ENCODE assay signal across 25 cellular contexts in genomic region chr4:1488357-1488756, GRCh38.
DNase-seq lines count a peak whose midpoint lies in the region; ATAC-seq lines count a peak whose summit lies in the region.
"Had no signal": no experiment of that assay in that cellular context is flagged by ENCODE, and none has a peak within 500 bp of the region (broad histone marks: within the 10 kb centered on the region; RNA-seq: fewer than 3 reads in every experiment).

No MANE protein-coding gene starts in this region.

- peaks cover 20 to 29% (median 25%) of the 10 kb centered on the region in 11 experiments for H3K9me3 ChIP-seq in BLaER1 treated with 17β-estradiol and CSF1 and Interleukin-3, amounts not matched to agents 10 nM and 100 nM (replicated peaks in 1 of 11)

- peaks cover 24% of the 10 kb centered on the region for H3K9me3 Mint-ChIP-seq in activated naive CD8-positive, alpha-beta T cell treated with anti-CD3 and anti-CD28 coated beads, Interleukin-2, amount 10 ng/mL, durations not matched to agents 7 days and 5 days
- H3K9me3 Mint-ChIP-seq in activated naive CD8-positive, alpha-beta T cell treated with anti-CD3 and anti-CD28 coated beads for 36 hours = peaks cover 25% of the 10 kb centered on the region

- POLR2A ChIA-PET in activated naive CD8-positive, alpha-beta T cell treated with anti-CD3 and anti-CD28 coated beads, Interleukin-2, amount 10 ng/mL, durations not matched to agents 7 days and 5 days (lab: Charles Lee) = no interaction called here

- H4K20me1 ChIP-seq in BLaER1 treated with 17β-estradiol and CSF1 and Interleukin-3, amounts not matched to agents 10 nM and 100 nM = peaks cover 0 to 9% (median 0%) of the 10 kb centered on the region in 11 experiments; a peak in 2 of 22 replicates

- H3K4me1 ChIP-seq in BLaER1 treated with 17β-estradiol and CSF1 and Interleukin-3, amounts not matched to agents 10 nM and 100 nM = peaks cover 7 to 18% (median 16%) of the 10 kb centered on the region in 10 experiments; a peak in 18 of 20 replicates
- H3K4me1 ChIP-seq: Caco-2, HAP-1 had no signal

- no peak overlapping the region for H3K27ac ChIP-seq in BLaER1 treated with 17β-estradiol and CSF1 and Interleukin-3, amounts not matched to agents 10 nM and 100 nM

- ATAC-seq in activated naive CD8-positive, alpha-beta T cell treated with anti-CD3 and anti-CD28 coated beads, Interleukin-2, amount 10 ng/mL, durations not matched to agents 7 days and 5 days (ENCODE audit: low read depth) = no peak
- ATAC-seq in GM21381 (IDR thresholded peaks at IDR 0.05; ENCODE audit: unreplicated experiment) = no peak
- ATAC-seq: GM12878, GM23338, PC-3 had no signal

- H3K4me3 ChIP-seq in BLaER1 treated with 17β-estradiol and CSF1 and Interleukin-3, amounts not matched to agents 10 nM and 100 nM = no peak overlapping the region
- H3K4me3 ChIP-seq: GM12878, GM23338, HAP-1, MG63 had no signal

- H3K27ac Mint-ChIP-seq in activated naive CD8-positive, alpha-beta T cell treated with anti-CD3 and anti-CD28 coated beads, Interleukin-2, amount 10 ng/mL, durations not matched to agents 7 days and 5 days = no peak overlapping the region
- no peak overlapping the region for H3K27ac Mint-ChIP-seq in activated naive CD8-positive, alpha-beta T cell treated with anti-CD3 and anti-CD28 coated beads for 36 hours
- H3K27ac Mint-ChIP-seq: GM23338, HFFc6 had no signal

- H3K36me3 ChIP-seq in BLaER1 treated with 17β-estradiol and CSF1 and Interleukin-3, amounts not matched to agents 10 nM and 100 nM = no peaks in the 10 kb centered on the region
- H3K36me3 ChIP-seq: HAP-1, MG63 had no signal

- peak overlapping the region in 2 of 11 experiments; percentile 23 to 35; a peak in 2 of 22 replicates for H3K9ac ChIP-seq in BLaER1 treated with 17β-estradiol and CSF1 and Interleukin-3, amounts not matched to agents 10 nM and 100 nM

- peaks cover 13% of the 10 kb centered on the region for H3K27me3 Mint-ChIP-seq in activated naive CD8-positive, alpha-beta T cell treated with anti-CD3 and anti-CD28 coated beads, Interleukin-2, amount 10 ng/mL, durations not matched to agents 7 days and 5 days
- H3K27me3 Mint-ChIP-seq in activated naive CD8-positive, alpha-beta T cell treated with anti-CD3 and anti-CD28 coated beads for 36 hours = peaks cover 12% of the 10 kb centered on the region

- H3K36me3 Mint-ChIP-seq in activated naive CD8-positive, alpha-beta T cell treated with anti-CD3 and anti-CD28 coated beads, Interleukin-2, amount 10 ng/mL, durations not matched to agents 7 days and 5 days = no peaks in the 10 kb centered on the region
- peaks cover 9% of the 10 kb centered on the region for H3K36me3 Mint-ChIP-seq in activated naive CD8-positive, alpha-beta T cell treated with anti-CD3 and anti-CD28 coated beads for 36 hours

- intact Hi-C loops in posterior vena cava (cut with DNase I) = no loop called here

- no peak overlapping the region for H3K4me3 Mint-ChIP-seq in activated naive CD8-positive, alpha-beta T cell treated with anti-CD3 and anti-CD28 coated beads, Interleukin-2, amount 10 ng/mL, durations not matched to agents 7 days and 5 days
- no peak overlapping the region for H3K4me3 Mint-ChIP-seq in activated naive CD8-positive, alpha-beta T cell treated with anti-CD3 and anti-CD28 coated beads for 36 hours
- H3K4me3 Mint-ChIP-seq: CD4-positive, alpha-beta memory T cell; GM23338; HFFc6 had no signal

- peak; percentile 13 for DNase-seq in activated naive CD8-positive, alpha-beta T cell treated with anti-CD3 and anti-CD28 coated beads, Interleukin-2, amount 10 ng/mL, durations not matched to agents 7 days and 5 days
- no peak for DNase-seq in activated naive CD8-positive, alpha-beta T cell treated with anti-CD3 and anti-CD28 coated beads for 36 hours
- DNase-seq in iPS-NIHi11 (ENCODE audit: low spot score) = peak; percentile 9
- DNase-seq in posterior vena cava (ENCODE audit: low spot score) = peak; percentile 66
- DNase-seq in NCI-H69 (lab: John Stamatoyannopoulos, UW) = no peak
- DNase-seq: CD4-positive, alpha-beta memory T cell; HFFc6; IMR-90; KG1; MG63; NCI-H1105 treated with DMSO at 0.1 percent for 48 hours; NCI-H146; NCI-H1930; NCI-H2107; NCI-H524; NCI-H82; NK-92 treated with Interleukin-12 subunit alpha and Interleukin-12 subunit beta, amount 100 ng/mL, for 24 hours; PC-3; SHP77 had no signal

- H3K4me2 ChIP-seq in BLaER1 treated with 17β-estradiol and CSF1 and Interleukin-3, amounts not matched to agents 10 nM and 100 nM = peak overlapping the region in 9 of 11 experiments; percentile 50 to 85 (median 69); a peak in 16 of 22 replicates
- H3K4me2 ChIP-seq: GM23338 had no signal

- no peaks in the 10 kb centered on the region for H3K4me1 Mint-ChIP-seq in activated naive CD8-positive, alpha-beta T cell treated with anti-CD3 and anti-CD28 coated beads, Interleukin-2, amount 10 ng/mL, durations not matched to agents 7 days and 5 days
- no peaks in the 10 kb centered on the region for H3K4me1 Mint-ChIP-seq in activated naive CD8-positive, alpha-beta T cell treated with anti-CD3 and anti-CD28 coated beads for 36 hours
- H3K4me1 Mint-ChIP-seq: CD4-positive, alpha-beta memory T cell; GM23338 had no signal

- H3K27me3 ChIP-seq in BLaER1 treated with 17β-estradiol and CSF1 and Interleukin-3, amounts not matched to agents 10 nM and 100 nM = no peaks in the 10 kb centered on the region
- H3K27me3 ChIP-seq: MG63 had no signal

Comparison
In these comparisons a context has a peak if more than half of its experiments do, and no peak if none do; other contexts are left out.
1. DNase-seq: peak in activated naive CD8-positive, alpha-beta T cell treated with anti-CD3 and anti-CD28 coated beads, Interleukin-2, amount 10 ng/mL, durations not matched to agents 7 days and 5 days (single experiment), iPS-NIHi11 (single experiment) and posterior vena cava (single experiment); none in activated naive CD8-positive, alpha-beta T cell treated with anti-CD3 and anti-CD28 coated beads for 36 hours (single experiment) and NCI-H69 (single experiment).